Comparison of ENCODE assay signal across 28 cellular contexts in the genomic region with DNA sequence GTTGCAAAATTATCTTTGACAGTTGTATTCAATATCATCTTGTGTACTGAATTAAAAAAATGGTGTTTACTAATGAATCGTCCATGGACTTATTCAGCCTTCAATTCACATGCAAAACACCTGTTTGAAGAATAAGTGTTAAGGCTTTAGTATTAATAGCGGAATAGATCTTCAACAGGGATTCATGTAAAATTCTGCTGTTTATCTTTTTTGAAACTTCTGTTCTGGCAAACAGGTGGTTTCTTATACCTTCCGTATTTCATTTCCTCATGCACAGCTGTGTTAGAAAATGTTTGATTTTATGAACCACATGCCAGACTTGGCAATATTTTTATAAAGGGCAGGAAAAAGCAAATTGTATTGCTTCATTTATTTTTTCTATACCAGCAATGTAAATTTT.
"Had no signal": no experiment of that assay in that cellular context is flagged by ENCODE, and none has a peak within 500 bp of the region (broad histone marks: within the 10 kb centered on the region; RNA-seq: fewer than 3 reads in every experiment).

No MANE protein-coding gene starts in this region.

- H3K27ac ChIP-seq: ascending aorta, brain microvascular endothelial cell, left ventricle myocardium inferior, sigmoid colon, stomach, suprapubic skin, transverse colon, uterus, VCaP had no signal

- H3K4me2 ChIP-seq: smooth muscle cell had no signal

- H3K27me3 ChIP-seq: ascending aorta, brain microvascular endothelial cell, sigmoid colon, stomach, suprapubic skin, transverse colon, uterus had no signal

- H3K27ac Mint-ChIP-seq: activated CD8-positive, alpha-beta T cell treated with anti-CD3 and anti-CD28 coated beads, Interleukin-2, amount 10 ng/mL, durations not matched to agents 7 days and 5 days; activated naive CD4-positive, alpha-beta T cell treated with anti-CD3 and anti-CD28 coated beads, Interleukin-2, amount 50 U/mL, for 24 hours; naive thymus-derived CD8-positive, alpha-beta T cell; progenitor cell of endocrine pancreas; stimulated activated memory B cell treated with anti-CD40 and anti-IgM and Interleukin-4, amounts not matched to agents 10 μg/mL and 1 μg/mL and 100 μg/mL, for 72 hours had no signal

- H3K4me3 ChIP-seq: ascending aorta, left ventricle myocardium inferior, sigmoid colon, smooth muscle cell, stomach, suprapubic skin, transverse colon, uterus had no signal

- H3K36me3 Mint-ChIP-seq: activated naive CD4-positive, alpha-beta T cell treated with anti-CD3 and anti-CD28 coated beads, Interleukin-2, amount 50 U/mL, for 24 hours; naive thymus-derived CD8-positive, alpha-beta T cell; stimulated activated memory B cell treated with anti-CD40 and anti-IgM and Interleukin-4, amounts not matched to agents 10 μg/mL and 1 μg/mL and 100 μg/mL, for 72 hours had no signal

- H3K4me1 ChIP-seq: ascending aorta, left ventricle myocardium inferior, sigmoid colon, stomach, suprapubic skin, uterus had no signal

- ATAC-seq: activated CD4-positive, CD25-positive, alpha-beta regulatory T cell treated with anti-CD3 and anti-CD28 coated beads, Interleukin-2, amount 50 U/mL, for 24 hours; activated CD8-positive, alpha-beta T cell treated with anti-CD3 and anti-CD28 coated beads, Interleukin-2, amount 10 ng/mL, durations not matched to agents 7 days and 5 days; esophagus mucosa; naive thymus-derived CD8-positive, alpha-beta T cell; stimulated activated memory B cell treated with anti-CD40 and anti-IgM and Interleukin-4, amounts not matched to agents 10 μg/mL and 1 μg/mL and 100 μg/mL, for 72 hours had no signal

- H3K9me3 Mint-ChIP-seq: mesothelial cell of epicardium had no signal

- FAIRE-seq: frontal cortex had no signal

- H3K27me3 Mint-ChIP-seq: activated naive CD4-positive, alpha-beta T cell treated with anti-CD3 and anti-CD28 coated beads, Interleukin-2, amount 50 U/mL, for 24 hours; progenitor cell of endocrine pancreas; stimulated activated memory B cell treated with anti-CD40 and anti-IgM and Interleukin-4, amounts not matched to agents 10 μg/mL and 1 μg/mL and 100 μg/mL, for 72 hours had no signal

- DNase-seq: activated CD4-positive, alpha-beta T cell treated with anti-CD3 and anti-CD28 coated beads, Interleukin-2, amount 50 U/mL, for 1 hour; activated CD8-positive, alpha-beta T cell treated with anti-CD3 and anti-CD28 coated beads, Interleukin-2, amount 10 ng/mL, durations not matched to agents 7 days and 5 days; activated gamma-delta T cell treated with Interleukin-2 at 50 U/mL for 16 hours; brain microvascular endothelial cell; caudate nucleus; dermis blood vessel endothelial cell; effector CD8-positive, alpha-beta T cell; glutamatergic neuron; hippocampal formation; left ventricle myocardium inferior; naive thymus-derived CD8-positive, alpha-beta T cell; retina; sigmoid colon; stimulated activated CD4-positive, alpha-beta T cell treated with anti-CD3 and anti-CD28 coated beads, Interleukin-15, amount 100 ng/mL, for 24 hours; stomach; transverse colon; uterus had no signal

- H3K4me3 Mint-ChIP-seq: activated CD8-positive, alpha-beta T cell treated with anti-CD3 and anti-CD28 coated beads, Interleukin-2, amount 10 ng/mL, durations not matched to agents 7 days and 5 days; activated naive CD4-positive, alpha-beta T cell treated with anti-CD3 and anti-CD28 coated beads, Interleukin-2, amount 50 U/mL, for 24 hours; mesothelial cell of epicardium; naive thymus-derived CD8-positive, alpha-beta T cell; stimulated activated memory B cell treated with anti-CD40 and anti-IgM and Interleukin-4, amounts not matched to agents 10 μg/mL and 1 μg/mL and 100 μg/mL, for 72 hours had no signal

- H3K9me3 ChIP-seq: ascending aorta, left ventricle myocardium inferior, sigmoid colon, stomach, suprapubic skin, transverse colon, uterus had no signal

- H3K4me1 Mint-ChIP-seq: activated naive CD4-positive, alpha-beta T cell treated with anti-CD3 and anti-CD28 coated beads, Interleukin-2, amount 50 U/mL, for 24 hours; stimulated activated memory B cell treated with anti-CD40 and anti-IgM and Interleukin-4, amounts not matched to agents 10 μg/mL and 1 μg/mL and 100 μg/mL, for 72 hours had no signal

- H3K36me3 ChIP-seq: ascending aorta, brain microvascular endothelial cell, left ventricle myocardium inferior, sigmoid colon, stomach, suprapubic skin, transverse colon, uterus had no signal
